Comparison of ENCODE assay signal across 19 cellular contexts in genomic region chr12:1523046-1523445, GRCh38.
DNase-seq lines count a peak whose midpoint lies in the region; ATAC-seq, FAIRE-seq and TF ChIP-seq lines count a peak whose summit lies in the region.
"Had no signal": no experiment of that assay in that cellular context is flagged by ENCODE, and none has a peak within 500 bp of the region (broad histone marks: within the 10 kb centered on the region; RNA-seq: fewer than 3 reads in every experiment).

No MANE protein-coding gene starts in this region.

- no peaks in the 10 kb centered on the region for H3K9me3 ChIP-seq in HUES6 (ENCODE audit: control insufficient read depth, insufficient read depth, low read depth, low read length)
- H3K9me3 ChIP-seq in small intestine (ENCODE audit: control insufficient read depth, low read depth) = no peaks in the 10 kb centered on the region

- H3K27me3 ChIP-seq in H7 (ENCODE audit: control insufficient read depth, insufficient read depth, low read length) (peaks cover 15% of the 10 kb centered on the region), HUES6 (ENCODE audit: control insufficient read depth, insufficient read depth, low read length) (peaks cover 34% of the 10 kb centered on the region), small intestine (ENCODE audit: control insufficient read depth in 2 of 2, insufficient read depth in 2 of 2, low read length in 2 of 2) (peaks cover 0 to 7% of the 10 kb centered on the region in 2 donors)

- peaks cover 8% of the 10 kb centered on the region for H3K27me3 Mint-ChIP-seq in endothelial cell (ENCODE audit: unreplicated experiment)
- no peaks in the 10 kb centered on the region for H3K27me3 Mint-ChIP-seq in osteocyte (ENCODE audit: unreplicated experiment)

- H3K27ac ChIP-seq in HUES6 (ENCODE audit: low read depth, low read length) (no peak overlapping the region; the same call in 1 of the 2 replicates), small intestine (ENCODE audit: low read depth in 1 of 2, low read length in 1 of 2) (no peak overlapping the region)
- H3K27ac ChIP-seq: HL-60, PC-9 had no signal

- no peak overlapping the region for H3K4me3 Mint-ChIP-seq in endothelial cell (ENCODE audit: unreplicated experiment)
- H3K4me3 Mint-ChIP-seq in osteocyte (ENCODE audit: unreplicated experiment) = no peak overlapping the region
- H3K4me3 Mint-ChIP-seq: CD14-positive monocyte had no signal

- ATAC-seq in GM18519 (IDR thresholded peaks at IDR 0.05; ENCODE audit: low FRiP score, unreplicated experiment) = no peak

- H3K4me1 Mint-ChIP-seq in endothelial cell (ENCODE audit: unreplicated experiment) (peaks cover 34% of the 10 kb centered on the region), osteocyte (ENCODE audit: unreplicated experiment) (peaks cover 49% of the 10 kb centered on the region)
- H3K4me1 Mint-ChIP-seq: CD14-positive monocyte had no signal

- DNase-seq in H7 = peak; percentile 44
- DNase-seq in endothelial cell (ENCODE audit: low spot score) = no peak
- no peak for DNase-seq in osteocyte (ENCODE audit: extremely low spot score, unreplicated experiment)
- no peak for DNase-seq in small intestine
- DNase-seq in NCI-H446 treated with DMSO at 0.1 percent for 48 hours (lab: John Stamatoyannopoulos, UW) = no peak
- DNase-seq: COR-L47, GF-D8, KG1, NCI-H1436, NCI-H2029, NCI-H2171, NCI-H774, PC-9 had no signal

- H3K4me1 ChIP-seq in HUES6 (ENCODE audit: control insufficient read depth, insufficient read depth, low read length) (peaks cover 31% of the 10 kb centered on the region), small intestine (ENCODE audit: control insufficient read depth in 2 of 2, insufficient read depth in 1 of 2, low read depth in 1 of 2, low read length in 1 of 2) (no peaks in the 10 kb centered on the region)

- H3K27ac Mint-ChIP-seq in endothelial cell (ENCODE audit: unreplicated experiment) (peak overlapping the region; percentile 68), osteocyte (ENCODE audit: unreplicated experiment) (peak overlapping the region; percentile 54)
- H3K27ac Mint-ChIP-seq: CD14-positive monocyte had no signal

- H3K9me3 Mint-ChIP-seq in endothelial cell (ENCODE audit: unreplicated experiment) = no peaks in the 10 kb centered on the region
- H3K9me3 Mint-ChIP-seq in osteocyte (ENCODE audit: unreplicated experiment) = no peaks in the 10 kb centered on the region

- no peak overlapping the region for H3K4me3 ChIP-seq in H7 (ENCODE audit: insufficient read depth, low read depth, low read length)
- H3K4me3 ChIP-seq in HUES6 (ENCODE audit: low read depth, low read length) = no peak overlapping the region
- H3K4me3 ChIP-seq in small intestine (ENCODE audit: low read depth in 1 of 2, low read length in 2 of 2) = no peak overlapping the region
- H3K4me3 ChIP-seq: PC-9 had no signal

- H3K36me3 ChIP-seq in H7 (replicated peaks; ENCODE audit: control insufficient read depth, insufficient read depth, low read length) = no peaks in the 10 kb centered on the region
- H3K36me3 ChIP-seq in HUES6 (ENCODE audit: control insufficient read depth, insufficient read depth, low read length) = no peaks in the 10 kb centered on the region
- no peaks in the 10 kb centered on the region for H3K36me3 ChIP-seq in small intestine (ENCODE audit: control insufficient read depth in 2 of 2, insufficient read depth in 2 of 2, low read length in 2 of 2)

- TF ChIP-seq CTCF in endothelial cell (IDR thresholded peaks at IDR 0.05; ENCODE audit: unreplicated experiment) (no peak), osteocyte (IDR thresholded peaks at IDR 0.05) (no peak)

- 86 to 92% (median 91%) methylated on average over 8 of the region's 8 CpGs for WGBS in small intestine, 3 donors

- H3K36me3 Mint-ChIP-seq in endothelial cell (ENCODE audit: low read depth, unreplicated experiment) (peaks cover 5% of the 10 kb centered on the region), osteocyte (ENCODE audit: unreplicated experiment) (no peaks in the 10 kb centered on the region)
- H3K36me3 Mint-ChIP-seq: CD14-positive monocyte had no signal

- peak overlapping the region; percentile 42 for H3K9ac ChIP-seq in HUES6 (ENCODE audit: low read length)

- FAIRE-seq in small intestine (lab: Jason Lieb, UNC) = no peak
- FAIRE-seq: GM12892, H54 had no signal
